Comparison of ENCODE assay signal across 32 cellular contexts in genomic region chr1:171663036-171663853, GRCh38. TPM values are rescaled to one million over a fixed set of nuclear protein-coding genes. Genes with fewer than 3 reads are reported as not detected.
DNase-seq lines count a peak whose midpoint lies in the region; ATAC-seq, FAIRE-seq and TF ChIP-seq lines count a peak whose summit lies in the region.
"Had no signal": no experiment of that assay in that cellular context is flagged by ENCODE, and none has a peak within 500 bp of the region (broad histone marks: within the 10 kb centered on the region; RNA-seq: fewer than 3 reads in every experiment).

No MANE protein-coding gene starts in this region.

- no peaks in the 10 kb centered on the region for H3K27me3 ChIP-seq in esophagus muscularis mucosa
- no peaks in the 10 kb centered on the region for H3K27me3 ChIP-seq in suprapubic skin

- no peak overlapping the region for H3K4me3 Mint-ChIP-seq in mesothelial cell of epicardium
- no peak overlapping the region for H3K4me3 Mint-ChIP-seq in stimulated activated naive CD8-positive, alpha-beta T cell treated with anti-CD3 and anti-CD28 coated beads, Interleukin-15, amount 100 ng/mL, for 72 hours
- H3K4me3 Mint-ChIP-seq: activated CD4-positive, alpha-beta T cell treated with anti-CD3 and anti-CD28 coated beads, Interleukin-2, amount 10 ng/mL, durations not matched to agents 24 days and 14 days; activated naive CD4-positive, alpha-beta T cell treated with anti-CD3 and anti-CD28 coated beads for 36 hours; B cell; immature natural killer cell; naive thymus-derived CD8-positive, alpha-beta T cell had no signal

- TF ChIP-seq POLR2A in esophagus muscularis mucosa (IDR thresholded peaks at IDR 0.05; ENCODE audit: low read depth) (no peak), suprapubic skin (IDR thresholded peaks at IDR 0.05) (no peak)

- H3K27ac Mint-ChIP-seq in mesothelial cell of epicardium, result peak overlapping the region; percentile 19
- H3K27ac Mint-ChIP-seq in stimulated activated naive CD8-positive, alpha-beta T cell treated with anti-CD3 and anti-CD28 coated beads, Interleukin-15, amount 100 ng/mL, for 72 hours, result no peak overlapping the region
- H3K27ac Mint-ChIP-seq: activated CD4-positive, alpha-beta T cell treated with anti-CD3 and anti-CD28 coated beads, Interleukin-2, amount 10 ng/mL, durations not matched to agents 24 days and 14 days; activated naive CD4-positive, alpha-beta T cell treated with anti-CD3 and anti-CD28 coated beads for 36 hours; B cell; immature natural killer cell; naive thymus-derived CD8-positive, alpha-beta T cell had no signal

- H3K36me3 ChIP-seq in esophagus muscularis mucosa (no peaks in the 10 kb centered on the region), suprapubic skin (no peaks in the 10 kb centered on the region)

- DNase-seq in D721Med (ENCODE audit: insufficient read length, low spot score) (no peak), esophagus muscularis mucosa (ENCODE audit: extremely low spot score) (no peak), mesothelial cell of epicardium (ENCODE audit: low spot score in 2 of 2, unreplicated experiment in 2 of 2) (no peak), suprapubic skin (ENCODE audit: low spot score in 2 of 2) (no peak), D341Med (ENCODE audit: low spot score) (no peak)
- DNase-seq in activated CD8-positive, alpha-beta memory T cell treated with anti-CD3 and anti-CD28 coated beads, Interleukin-2, amount 50 U/mL, for 48 hours, result no peak
- DNase-seq in stimulated activated naive CD8-positive, alpha-beta T cell treated with anti-CD3 and anti-CD28 coated beads, Interleukin-15, amount 100 ng/mL, for 72 hours, result no peak
- DNase-seq: activated CD4-positive, alpha-beta T cell treated with anti-CD3 and anti-CD28 coated beads, Interleukin-2, amount 10 ng/mL, durations not matched to agents 24 days and 14 days; activated naive CD4-positive, alpha-beta T cell treated with anti-CD3 and anti-CD28 coated beads for 36 hours; activated T-cell treated with anti-CD3 and anti-CD28 coated beads, Interleukin-2, amount 50 U/mL, for 48 hours; effector CD4-positive, alpha-beta T cell; HCEC 1CT; hippocampal formation; immature natural killer cell; naive thymus-derived CD8-positive, alpha-beta T cell; NCI-H1105; NCI-H2029; NCI-H526; occipital lobe; retina; SHP77 treated with DMSO at 0.1 percent for 48 hours; stimulated activated CD4-positive, alpha-beta T cell treated with anti-CD3 and anti-CD28 coated beads, Interleukin-4, amount 100 ng/mL, for 1 hour; T1000 had no signal

- no peaks in the 10 kb centered on the region for H3K27me3 Mint-ChIP-seq in mesothelial cell of epicardium (ENCODE audit: low read depth)
- no peaks in the 10 kb centered on the region for H3K27me3 Mint-ChIP-seq in stimulated activated naive CD8-positive, alpha-beta T cell treated with anti-CD3 and anti-CD28 coated beads, Interleukin-15, amount 100 ng/mL, for 72 hours

- no peak for TF ChIP-seq CTCF in D721Med (IDR thresholded peaks at IDR 0.05; ENCODE audit: insufficient read depth, missing control alignments)
- TF ChIP-seq CTCF in esophagus muscularis mucosa (IDR thresholded peaks at IDR 0.05), result no peak
- TF ChIP-seq CTCF in mesothelial cell of epicardium (IDR thresholded peaks at IDR 0.05; ENCODE audit: unreplicated experiment), result no peak
- no peak for TF ChIP-seq CTCF in suprapubic skin (IDR thresholded peaks at IDR 0.05)

- H3K4me1 Mint-ChIP-seq in mesothelial cell of epicardium, result peaks cover 33% of the 10 kb centered on the region
- no peaks in the 10 kb centered on the region for H3K4me1 Mint-ChIP-seq in stimulated activated naive CD8-positive, alpha-beta T cell treated with anti-CD3 and anti-CD28 coated beads, Interleukin-15, amount 100 ng/mL, for 72 hours
- H3K4me1 Mint-ChIP-seq: activated CD4-positive, alpha-beta T cell treated with anti-CD3 and anti-CD28 coated beads, Interleukin-2, amount 10 ng/mL, durations not matched to agents 24 days and 14 days; B cell; immature natural killer cell; naive thymus-derived CD8-positive, alpha-beta T cell had no signal

- WGBS in esophagus muscularis mucosa, result 29% methylated on average over 7 of the region's 7 CpGs
- 58% methylated on average over 7 of the region's 7 CpGs for WGBS in suprapubic skin

- TF ChIP-seq EP300 in esophagus muscularis mucosa (IDR thresholded peaks at IDR 0.05) (no peak), suprapubic skin (IDR thresholded peaks at IDR 0.05) (no peak)

- H3K4me3 ChIP-seq in esophagus muscularis mucosa (no peak overlapping the region), suprapubic skin (no peak overlapping the region)
- H3K4me3 ChIP-seq: A549, K562 had no signal

- no peak for ATAC-seq in stimulated activated naive CD8-positive, alpha-beta T cell treated with anti-CD3 and anti-CD28 coated beads, Interleukin-15, amount 100 ng/mL, for 72 hours
- ATAC-seq in GM18520 (IDR thresholded peaks at IDR 0.05; ENCODE audit: unreplicated experiment), result no peak
- ATAC-seq: A549; K562; left lobe of liver; naive thymus-derived CD8-positive, alpha-beta T cell had no signal

- FAIRE-seq in D721Med (lab: Jason Lieb, UNC), result peak; percentile 32
- FAIRE-seq: A549, HTR-8/SVneo, K562 had no signal

- H3K9me3 ChIP-seq in esophagus muscularis mucosa (no peaks in the 10 kb centered on the region), suprapubic skin (no peaks in the 10 kb centered on the region)
- H3K9me3 ChIP-seq: A549 had no signal

- intact Hi-C loops in esophagus muscularis mucosa (cut with DNase I), result no loop called here

- no peaks in the 10 kb centered on the region for H3K9me3 Mint-ChIP-seq in mesothelial cell of epicardium
- no peaks in the 10 kb centered on the region for H3K9me3 Mint-ChIP-seq in stimulated activated naive CD8-positive, alpha-beta T cell treated with anti-CD3 and anti-CD28 coated beads, Interleukin-15, amount 100 ng/mL, for 72 hours
- H3K9me3 Mint-ChIP-seq: activated CD4-positive, alpha-beta T cell treated with anti-CD3 and anti-CD28 coated beads, Interleukin-2, amount 10 ng/mL, durations not matched to agents 24 days and 14 days; activated naive CD4-positive, alpha-beta T cell treated with anti-CD3 and anti-CD28 coated beads for 36 hours; immature natural killer cell; naive thymus-derived CD8-positive, alpha-beta T cell had no signal

- no peaks in the 10 kb centered on the region for H3K36me3 Mint-ChIP-seq in mesothelial cell of epicardium
- H3K36me3 Mint-ChIP-seq: immature natural killer cell; naive thymus-derived CD8-positive, alpha-beta T cell had no signal

- H3K4me1 ChIP-seq in esophagus muscularis mucosa (peaks cover 24 to 82% (median 73%) of the 10 kb centered on the region in 4 donors), suprapubic skin (peaks cover 5% of the 10 kb centered on the region)
- H3K4me1 ChIP-seq: A549 had no signal

- H3K27ac ChIP-seq in esophagus muscularis mucosa (replicated peaks in 1 of 4) (peak overlapping the region; percentile 77 to 88 (median 83)), suprapubic skin (peak overlapping the region; percentile 65)
- H3K27ac ChIP-seq: A549 had no signal

RNA-seq across cellular contexts. Expression of gene MYOC, which starts 10.8 kb away (rescaled TPM):
- total RNA-seq in esophagus muscularis mucosa, result 100 to 1,000 TPM in 3 of 4 donors, 10 to 100 TPM in 1; 87.6 to 179 (median 125) TPM
- total RNA-seq in mesothelial cell of epicardium, result 0.13 to 0.34 TPM (median 0.29 TPM) in 3 replicates
- 1 to 10 TPM in 2 of 4 donors, under 1 TPM in 2; 0.34 to 3.1 (median 1.2) TPM for total RNA-seq in suprapubic skin
- total RNA-seq: activated CD4-positive, alpha-beta T cell treated with anti-CD3 and anti-CD28 coated beads, Interleukin-2, amount 10 ng/mL, durations not matched to agents 24 days and 14 days; activated CD8-positive, alpha-beta memory T cell treated with anti-CD3 and anti-CD28 coated beads for 36 hours; activated naive CD4-positive, alpha-beta T cell treated with anti-CD3 and anti-CD28 coated beads for 36 hours; B cell; epithelial cell of proximal tubule; K562; left lobe of liver; M059J; naive thymus-derived CD8-positive, alpha-beta T cell; occipital lobe had no signal

RNA-seq across cellular contexts. Expression of gene MYOCOS, which starts 41.2 kb away (rescaled TPM):
- total RNA-seq in esophagus muscularis mucosa, result not detected
- total RNA-seq in mesothelial cell of epicardium, result 0.11 TPM in 1 of 3 replicates, not detected in the others
- total RNA-seq in suprapubic skin, result not detected
- total RNA-seq: activated CD4-positive, alpha-beta T cell treated with anti-CD3 and anti-CD28 coated beads, Interleukin-2, amount 10 ng/mL, durations not matched to agents 24 days and 14 days; activated CD8-positive, alpha-beta memory T cell treated with anti-CD3 and anti-CD28 coated beads for 36 hours; activated naive CD4-positive, alpha-beta T cell treated with anti-CD3 and anti-CD28 coated beads for 36 hours; epithelial cell of proximal tubule; left lobe of liver; M059J; occipital lobe had no signal

Comparison
In these comparisons a context has a peak if more than half of its experiments do, and no peak if none do; other contexts are left out.
1. RNA of gene MYOC, which starts 10.8 kb away (total RNA-seq): 87.6 to 179 TPM in esophagus muscularis mucosa; 0.34 to 3.1 TPM in suprapubic skin and 0.13 to 0.34 TPM in mesothelial cell of epicardium; every median in the first group is over 10 times any median in the second.